ENCODE assay signal across 19 cellular contexts in the genomic region with DNA sequence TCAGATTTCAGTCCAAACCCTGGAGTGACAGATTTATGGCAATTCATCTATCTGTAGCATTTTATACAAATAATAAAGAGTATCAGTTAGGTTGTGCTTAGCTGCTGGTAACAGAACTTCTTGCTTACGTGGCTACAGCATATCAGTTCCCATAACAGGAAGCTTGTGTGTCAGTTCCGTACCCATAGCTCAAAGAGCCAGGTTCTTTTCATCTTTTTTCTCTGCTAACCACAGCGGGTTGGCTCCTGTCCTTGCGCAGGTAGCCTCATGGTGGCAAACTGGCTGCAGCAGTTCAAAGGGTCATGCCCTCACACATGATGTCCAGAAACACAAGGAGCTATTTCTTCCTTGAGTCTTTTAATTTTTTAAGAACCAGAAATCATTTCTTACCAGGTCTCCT.
DNase-seq lines count a peak whose midpoint lies in the region; ATAC-seq, FAIRE-seq and TF ChIP-seq lines count a peak whose summit lies in the region.
"Had no signal": no experiment of that assay in that cellular context is flagged by ENCODE, and none has a peak within 500 bp of the region (broad histone marks: within the 10 kb centered on the region; RNA-seq: fewer than 3 reads in every experiment).

No MANE protein-coding gene starts in this region.

- intact Hi-C loops in CD4-positive, alpha-beta T cell (cut with DNase I, micrococcal nuclease), result loop anchor here (1.0 to 10.0 kb wide), 8 partner anchors 36 to 1044 kb away; a partner anchor contains a TSS
- intact Hi-C loops in breast epithelium (cut with DNase I; ENCODE audit: low total_unique reads), result no loop called here
- intact Hi-C loops in kidney (cut with DNase I), result no loop called here

- CTCF ChIA-PET in CD4-positive, alpha-beta T cell (lab: Charles Lee), result interaction anchor here (0.9 to 1.1 kb wide), 2 partner anchors 12 to 36 kb away, joined by 3 read pairs; no protein-coding TSS in a partner anchor

- FAIRE-seq in kidney (lab: Jason Lieb, UNC), result no peak
- FAIRE-seq: endometrium had no signal

- H3K9me3 Mint-ChIP-seq in CD4-positive, alpha-beta T cell, result no peaks in the 10 kb centered on the region
- H3K9me3 Mint-ChIP-seq in activated T-cell treated with anti-CD3 and anti-CD28 coated beads, Interleukin-2, amount 50 U/mL, for 24 hours, result no peaks in the 10 kb centered on the region

- H3K9ac ChIP-seq in kidney (ENCODE audit: low read length in 2 of 2), result no peak overlapping the region

- H3K27me3 Mint-ChIP-seq in CD4-positive, alpha-beta T cell, result no peaks in the 10 kb centered on the region
- H3K27me3 Mint-ChIP-seq in activated T-cell treated with anti-CD3 and anti-CD28 coated beads, Interleukin-2, amount 50 U/mL, for 24 hours, result no peaks in the 10 kb centered on the region

- H3K9me3 ChIP-seq in CD4-positive, alpha-beta T cell (ENCODE audit: control insufficient read depth, low read length), result no peaks in the 10 kb centered on the region
- H3K9me3 ChIP-seq in breast epithelium, result peaks cover 0 to 3% of the 10 kb centered on the region in 2 donors
- H3K9me3 ChIP-seq in kidney (ENCODE audit: control insufficient read depth in 1 of 2, low read length in 2 of 2), result no peaks in the 10 kb centered on the region
- H3K9me3 ChIP-seq: transverse colon had no signal

- no peaks in the 10 kb centered on the region for H3K27me3 ChIP-seq in CD4-positive, alpha-beta T cell (ENCODE audit: control insufficient read depth, insufficient read depth, low read length)
- no peaks in the 10 kb centered on the region for H3K27me3 ChIP-seq in breast epithelium
- H3K27me3 ChIP-seq: transverse colon had no signal

- H3K27ac Mint-ChIP-seq in CD4-positive, alpha-beta T cell, result peak overlapping the region; percentile 88
- peak overlapping the region; percentile 75 for H3K27ac Mint-ChIP-seq in activated T-cell treated with anti-CD3 and anti-CD28 coated beads, Interleukin-2, amount 50 U/mL, for 24 hours
- H3K27ac Mint-ChIP-seq: progenitor cell of endocrine pancreas had no signal

- TF ChIP-seq POLR2A in breast epithelium (IDR thresholded peaks at IDR 0.05), result no peak

- H3K27ac ChIP-seq in CD4-positive, alpha-beta T cell (ENCODE audit: low read depth, low read length), result no peak overlapping the region
- no peak overlapping the region for H3K27ac ChIP-seq in breast epithelium
- H3K27ac ChIP-seq in kidney (ENCODE audit: low read depth in 2 of 2, low read length in 2 of 2), result no peak overlapping the region
- H3K27ac ChIP-seq: cardiac muscle cell, HL-60, left ventricle myocardium inferior, transverse colon had no signal

- DNase-seq in CD4-positive, alpha-beta T cell, result peak; percentile 10 to 65 (median 39)
- DNase-seq in T follicular helper cell (ENCODE audit: low read depth) (peak; percentile 36), breast epithelium (ENCODE audit: low spot score in 2 of 2) (no peak), OCI-M2 (lab: John Stamatoyannopoulos, UW; ENCODE audit: unreplicated experiment) (no peak), kidney (no peak)
- DNase-seq in activated T-cell treated with anti-CD3 and anti-CD28 coated beads, Interleukin-2, amount 50 U/mL, for 24 hours, result peak; percentile 43
- DNase-seq in effector CD8-positive, alpha-beta T cell (lab: John Stamatoyannopoulos, UW), result peak; percentile 10
- DNase-seq: foreskin fibroblast, Karpas-422, left ventricle myocardium inferior, NCI-H1436 treated with DMSO at 0.1 percent for 48 hours, NCI-H345, SHP77, transverse colon had no signal

- H3K4me1 Mint-ChIP-seq in CD4-positive, alpha-beta T cell (ENCODE audit: low read depth), result peaks cover 49% of the 10 kb centered on the region
- H3K4me1 Mint-ChIP-seq in activated T-cell treated with anti-CD3 and anti-CD28 coated beads, Interleukin-2, amount 50 U/mL, for 24 hours (ENCODE audit: low read depth), result peaks cover 50% of the 10 kb centered on the region

- H3K4me1 ChIP-seq in breast epithelium, result no peaks in the 10 kb centered on the region
- H3K4me1 ChIP-seq in kidney (ENCODE audit: control insufficient read depth in 1 of 2, insufficient read depth in 1 of 2, low read depth in 1 of 2, low read length in 2 of 2), result no peaks in the 10 kb centered on the region
- H3K4me1 ChIP-seq: left ventricle myocardium inferior, transverse colon had no signal

- H3K36me3 ChIP-seq in breast epithelium (no peaks in the 10 kb centered on the region), kidney (ENCODE audit: control insufficient read depth in 1 of 2, insufficient read depth in 2 of 2, low read length in 2 of 2) (no peaks in the 10 kb centered on the region)
- H3K36me3 ChIP-seq: cardiac muscle cell, left ventricle myocardium inferior, transverse colon had no signal

- TF ChIP-seq CTCF in CD4-positive, alpha-beta T cell (IDR thresholded peaks at IDR 0.05), result no peak
- no peak for TF ChIP-seq CTCF in breast epithelium (IDR thresholded peaks at IDR 0.05)
- TF ChIP-seq CTCF in kidney (IDR thresholded peaks at IDR 0.05; ENCODE audit: borderline replicate concordance, extremely low read depth, insufficient read depth), result no peak

- H3K4me3 ChIP-seq in breast epithelium, result no peak overlapping the region
- H3K4me3 ChIP-seq in kidney (ENCODE audit: low read length in 2 of 2), result no peak overlapping the region
- H3K4me3 ChIP-seq: cardiac muscle cell, left ventricle myocardium inferior, transverse colon had no signal

- H3K36me3 Mint-ChIP-seq in CD4-positive, alpha-beta T cell (ENCODE audit: low read depth), result peaks cover 12% of the 10 kb centered on the region
- H3K36me3 Mint-ChIP-seq in activated T-cell treated with anti-CD3 and anti-CD28 coated beads, Interleukin-2, amount 50 U/mL, for 24 hours (ENCODE audit: low read depth), result peaks cover 10% of the 10 kb centered on the region

- H3K4me3 Mint-ChIP-seq in CD4-positive, alpha-beta T cell, result peak overlapping the region; percentile 80
- H3K4me3 Mint-ChIP-seq in activated T-cell treated with anti-CD3 and anti-CD28 coated beads, Interleukin-2, amount 50 U/mL, for 24 hours, result peak overlapping the region; percentile 6

- peak; percentile 83 for ATAC-seq in CD4-positive, alpha-beta T cell (ENCODE audit: poor library complexity)
- no peak for ATAC-seq in GM21737 (IDR thresholded peaks at IDR 0.05; ENCODE audit: unreplicated experiment)

- POLR2A ChIA-PET in CD4-positive, alpha-beta T cell (lab: Charles Lee), result interaction anchor here (0.6 to 3.1 kb wide), 26 partner anchors 8 to 1309 kb away, joined by 3 to 34 read pairs (median 4); a partner anchor contains a TSS

Comparison
In these comparisons a context has a peak if more than half of its experiments do, and no peak if none do; other contexts are left out.
1. DNase-seq: peak in CD4-positive, alpha-beta T cell (10 of 10), T follicular helper cell (single experiment), activated T-cell treated with anti-CD3 and anti-CD28 coated beads, Interleukin-2, amount 50 U/mL, for 24 hours (single experiment) and effector CD8-positive, alpha-beta T cell (single experiment); none in breast epithelium (0 of 2), OCI-M2 (single experiment) and kidney (single experiment).
2. intact Hi-C loops: an anchor here in CD4-positive, alpha-beta T cell (1.0 to 10.0 kb wide); none called in breast epithelium and kidney.